ENCODE assay signal across 29 cellular contexts in genomic region chr3:23450051-23450450, GRCh38.
"Had no signal": no experiment of that assay in that cellular context is flagged by ENCODE, and none has a peak within 500 bp of the region (broad histone marks: within the 10 kb centered on the region; RNA-seq: fewer than 3 reads in every experiment).

No MANE protein-coding gene starts in this region.

- H3K27ac ChIP-seq: ascending aorta, breast epithelium, cardiac muscle cell, esophagus muscularis mucosa, foreskin keratinocyte, gastrocnemius medialis had no signal

- H3K27me3 ChIP-seq: ascending aorta, breast epithelium, cardiac muscle cell, esophagus muscularis mucosa, foreskin keratinocyte, gastrocnemius medialis had no signal

- H3K36me3 ChIP-seq: ascending aorta, breast epithelium, cardiac muscle cell, esophagus muscularis mucosa, gastrocnemius medialis had no signal

- H3K9me3 ChIP-seq: ascending aorta, breast epithelium, esophagus muscularis mucosa, gastrocnemius medialis had no signal

- H3K4me3 ChIP-seq: ascending aorta, breast epithelium, cardiac muscle cell, esophagus muscularis mucosa, gastrocnemius medialis had no signal

- ATAC-seq: activated naive CD4-positive, alpha-beta T cell treated with anti-CD3 and anti-CD28 coated beads, Interleukin-2, amount 50 U/mL, for 72 hours; activated T-cell treated with anti-CD3 and anti-CD28 coated beads, Interleukin-2, amount 50 U/mL, for 72 hours; effector memory CD8-positive, alpha-beta T cell; foreskin keratinocyte; gastrocnemius medialis; T-helper 17 cell had no signal

- H3K4me1 ChIP-seq: breast epithelium, foreskin keratinocyte had no signal

- DNase-seq: activated CD4-positive, alpha-beta memory T cell treated with anti-CD3 and anti-CD28 coated beads, Interleukin-2, amount 10 ng/mL, durations not matched to agents 7 days and 5 days; activated CD4-positive, alpha-beta T cell treated with anti-CD3 and anti-CD28 coated beads for 1 hour; activated CD4-positive, alpha-beta T cell treated with anti-CD3 and anti-CD28 coated beads for 4 hours; activated CD4-positive, alpha-beta T cell treated with anti-CD3 and anti-CD28 coated beads, Interleukin-2, amount 10 ng/mL, durations not matched to agents 7 days and 5 days; activated CD4-positive, alpha-beta T cell treated with anti-CD3 and anti-CD28 coated beads, Interleukin-2, amount 50 U/mL, for 4 hours; activated CD8-positive, alpha-beta memory T cell treated with anti-CD3 and anti-CD28 coated beads, Interleukin-2, amount 50 U/mL, for 48 hours; activated gamma-delta T cell; activated naive CD4-positive, alpha-beta T cell; activated naive CD4-positive, alpha-beta T cell treated with anti-CD3 and anti-CD28 coated beads, Interleukin-2, amount 10 ng/mL, durations not matched to agents 7 days and 5 days; activated naive CD8-positive, alpha-beta T cell treated with anti-CD3 and anti-CD28 coated beads, Interleukin-2, amount 10 ng/mL, durations not matched to agents 7 days and 5 days; activated T-cell treated with anti-CD3 and anti-CD28 coated beads for 4 hours; activated T-cell treated with anti-CD3 and anti-CD28 coated beads, Interleukin-2, amount 50 U/mL, for 24 hours; activated T-cell treated with anti-CD3 and anti-CD28 coated beads, Interleukin-2, amount 50 U/mL, for 72 hours; cortex of kidney; dermis blood vessel endothelial cell; effector CD4-positive, alpha-beta T cell; effector memory CD8-positive, alpha-beta T cell; erythroblast; foreskin keratinocyte; gastrocnemius medialis; glutamatergic neuron; T-helper 1 cell; T-helper 17 cell; T1000 had no signal
